In the genomic region with DNA sequence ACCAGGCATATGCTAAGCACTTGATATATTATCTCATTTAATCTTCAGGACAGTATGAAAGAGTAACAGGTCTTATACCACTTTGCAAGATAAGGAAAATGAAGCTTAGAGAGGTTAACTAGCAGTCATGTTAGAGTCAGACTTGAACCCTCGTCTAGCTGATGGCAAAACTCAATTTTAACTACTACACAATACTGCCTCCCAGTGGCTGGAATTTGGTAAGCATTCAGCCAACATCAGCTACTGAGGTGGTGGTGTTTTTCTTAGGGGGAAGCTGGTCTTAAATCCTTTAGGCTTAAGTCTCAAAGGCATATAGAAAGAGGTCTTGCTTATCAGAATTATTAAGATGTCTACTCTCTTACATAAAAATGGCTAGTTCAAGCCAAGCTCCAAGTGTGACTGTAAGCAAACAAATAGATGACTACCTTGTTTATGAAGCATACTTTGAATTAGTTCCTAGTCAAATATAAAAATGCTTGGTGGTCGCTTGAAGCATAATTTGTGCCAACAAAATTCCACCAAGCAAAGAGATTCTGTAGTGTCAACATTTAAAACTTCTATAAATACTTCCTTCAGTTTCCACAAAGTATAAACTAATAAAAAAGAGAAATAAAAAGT, we compare ENCODE assay signal across 8 cellular contexts.
DNase-seq lines count a peak whose midpoint lies in the region; ATAC-seq, FAIRE-seq and TF ChIP-seq lines count a peak whose summit lies in the region.

No MANE protein-coding gene starts in this region.

- H3K4me2 ChIP-seq in MM.1S (ENCODE audit: low read depth, low read length) (no peak overlapping the region), K562 (ENCODE audit: insufficient read depth, low read length) (no peak overlapping the region)

- H3K4me3 ChIP-seq in GM12865 (ENCODE audit: low read depth, low read length), result no peak overlapping the region
- no peak overlapping the region for H3K4me3 ChIP-seq in MM.1S (ENCODE audit: low read length)
- H3K4me3 ChIP-seq in K562, result no peak overlapping the region
- no peak overlapping the region for H3K4me3 ChIP-seq in kidney (ENCODE audit: low read length in 2 of 2)

- H3K27ac ChIP-seq in MM.1S (ENCODE audit: low read length) (no peak overlapping the region), K562 (ENCODE audit: extremely low read depth, low read depth, low read length) (no peak overlapping the region), kidney (ENCODE audit: low read depth in 2 of 2, low read length in 2 of 2) (no peak overlapping the region)

- no TSS peak for BruUV-seq in K562 (replicated peaks; lab: Mats Ljungman, UMichigan)

- no peaks in the 10 kb centered on the region for H3F3A ChIP-seq in MM.1S (ENCODE audit: insufficient read depth, low read length)

- TF ChIP-seq CTCF in GM12865 (IDR thresholded peaks at IDR 0.05; ENCODE audit: insufficient read depth, low read depth, low read length, missing control alignments) (peak; percentile 64), MM.1S (IDR thresholded peaks at IDR 0.05; ENCODE audit: low read length) (peak; percentile 81), K562 (IDR thresholded peaks at IDR 0.05 in 2 of 3, conservative IDR thresholded peaks at IDR 0.05 in 1 of 3; ENCODE audit: insufficient read depth in 2 of 3, low read depth in 1 of 3, low read length in 3 of 3) (peak in 2 of 3 experiments; percentile 30 to 35; a peak in 2 of 6 replicates), kidney (IDR thresholded peaks at IDR 0.05; ENCODE audit: borderline replicate concordance, extremely low read depth, insufficient read depth) (peak; percentile 59)

- peak; percentile 51 for DNase-seq in GM12865 (ENCODE audit: low read depth)
- DNase-seq in H4 (ENCODE audit: low spot score), result peak; percentile 37
- peak; percentile 57 for DNase-seq in MM.1S
- peak; percentile 3 to 18 (median 10) for DNase-seq in K562 (ENCODE audit: extremely low read depth in 1 of 4, low spot score in 3 of 4)
- DNase-seq in kidney, result no peak
- DNase-seq in activated gamma-delta T cell treated with Interleukin-2 at 50 U/mL for 16 hours, result no peak
- no peak for DNase-seq in sciatic nerve (ENCODE audit: low spot score)
- DNase-seq in 8988T, result no peak

- POLR2A ChIA-PET in K562 (lab: Yijun Ruan, JAX), result no interaction called here

- no peaks in the 10 kb centered on the region for H3K79me2 ChIP-seq in MM.1S (ENCODE audit: low read length)
- H3K79me2 ChIP-seq in K562 (ENCODE audit: control insufficient read depth, insufficient read depth, low read length), result no peaks in the 10 kb centered on the region

- CTCF ChIA-PET in K562 (lab: Yijun Ruan, JAX; ENCODE audit: low intra/inter-chr PET ratio), result no interaction called here

- no peaks in the 10 kb centered on the region for H3K9me1 ChIP-seq in K562 (ENCODE audit: control insufficient read depth, insufficient read depth, low read length)

- no peaks in the 10 kb centered on the region for H3K27me3 ChIP-seq in MM.1S (replicated peaks; ENCODE audit: insufficient read depth, low read length)
- no peaks in the 10 kb centered on the region; a peak in 1 of 5 replicates for H3K27me3 ChIP-seq in K562 (ENCODE audit: control insufficient read depth in 2 of 2, insufficient read depth in 2 of 2, low read length in 2 of 2)

- 0% methylated on average over 2 of the region's 2 CpGs for WGBS in K562 (ENCODE audit: insufficient coverage, low coverage, missing lambda C conversion rate)

- H3K36me3 ChIP-seq in MM.1S (replicated peaks; ENCODE audit: insufficient read depth, low read length) (no peaks in the 10 kb centered on the region), K562 (ENCODE audit: control insufficient read depth, insufficient read depth, low read length) (no peaks in the 10 kb centered on the region), kidney (ENCODE audit: control insufficient read depth in 1 of 2, insufficient read depth in 2 of 2, low read length in 2 of 2) (no peaks in the 10 kb centered on the region)

- H3K9me3 ChIP-seq in MM.1S (replicated peaks; ENCODE audit: insufficient read depth, low read length) (no peaks in the 10 kb centered on the region), K562 (replicated peaks; ENCODE audit: control insufficient read depth, insufficient read depth, low read depth, low read length) (no peaks in the 10 kb centered on the region; the same call in 1 of the 2 replicates), kidney (ENCODE audit: control insufficient read depth in 1 of 2, low read length in 2 of 2) (no peaks in the 10 kb centered on the region)

- TF ChIP-seq POLR2A in K562 (conservative IDR thresholded peaks at IDR 0.05), result no peak

- TF ChIP-seq RAD21 in K562 (CRISPR knock-in tag; conservative IDR thresholded peaks at IDR 0.05 in 1 of 2, IDR thresholded peaks at IDR 0.05 in 1 of 2), result peak in 1 of 2 experiments; percentile 33; a peak in 2 of 4 replicates

- in situ Hi-C loops in K562 (cut with MboI), result no loop called here

- TF ChIP-seq EP300 in K562 (IDR thresholded peaks at IDR 0.05; ENCODE audit: low read length), result no peak

- no peak overlapping the region for H2AFZ ChIP-seq in MM.1S (ENCODE audit: low read length)
- H2AFZ ChIP-seq in K562 (ENCODE audit: low read depth, low read length), result no peak overlapping the region

- H3K9ac ChIP-seq in MM.1S (ENCODE audit: low read length), result no peak overlapping the region
- no peak overlapping the region for H3K9ac ChIP-seq in K562 (ENCODE audit: insufficient read depth in 1 of 2, low read depth in 2 of 2, low read length in 2 of 2)
- no peak overlapping the region for H3K9ac ChIP-seq in kidney (ENCODE audit: low read length in 2 of 2)

- H4K20me1 ChIP-seq in MM.1S (ENCODE audit: insufficient read depth, low read length) (no peaks in the 10 kb centered on the region), K562 (replicated peaks; ENCODE audit: control insufficient read depth, insufficient read depth, low read length) (no peaks in the 10 kb centered on the region)

- H3K4me1 ChIP-seq in MM.1S (ENCODE audit: low read length) (no peaks in the 10 kb centered on the region), K562 (replicated peaks in 1 of 2; ENCODE audit: control insufficient read depth in 2 of 2, insufficient read depth in 2 of 2, low read length in 2 of 2) (no peaks in the 10 kb centered on the region), kidney (ENCODE audit: control insufficient read depth in 1 of 2, insufficient read depth in 1 of 2, low read depth in 1 of 2, low read length in 2 of 2) (no peaks in the 10 kb centered on the region)

- no peak for ATAC-seq in K562
- no peak for ATAC-seq in sciatic nerve

- intact Hi-C loops in K562 (cut with micrococcal nuclease) (loop anchor here (2.0 to 5.0 kb wide), 2 partner anchors 714 to 879 kb away; no protein-coding TSS in a partner anchor), kidney (cut with DNase I) (loop anchor here (10.0 kb wide), 1 partner anchor 716 kb away; no protein-coding TSS in a partner anchor), sciatic nerve (cut with DNase I) (no loop called here)

- H3K9me2 ChIP-seq in MM.1S (replicated peaks; ENCODE audit: insufficient read depth, low read length), result no peaks in the 10 kb centered on the region

- FAIRE-seq in K562 (lab: Jason Lieb, UNC), result no peak
- no peak for FAIRE-seq in kidney (lab: Jason Lieb, UNC)

TF ChIP-seq in K562, 482 proteins besides CTCF, POLR2A, EP300 and RAD21:
- no peak for TF ChIP-seq ZNF12 (CRISPR knock-in tag; IDR thresholded peaks at IDR 0.05)
- TF ChIP-seq TEAD2 (tag; IDR thresholded peaks at IDR 0.05), result peak; percentile 61; the same call in 1 of the 2 replicates
- TF ChIP-seq TEAD1 (CRISPR knock-in tag; IDR thresholded peaks at IDR 0.05), result peak; percentile 75 to 96; a peak in 3 of 4 replicates
- TF ChIP-seq TEAD4 (IDR thresholded peaks at IDR 0.05; ENCODE audit: low read length), result 0 out of 2 replicates have a peak, but pooled peaks have one; percentile 7
- TF ChIP-seq TEAD4 (CRISPR knock-in tag; IDR thresholded peaks at IDR 0.05; ENCODE audit: borderline replicate concordance), result no peak
TF ChIP-seq in K562: peak in this region for 3.

Comparison
In these comparisons a context has a peak if more than half of its experiments do, and no peak if none do; other contexts are left out.
1. DNase-seq: peak in GM12865 (single experiment), H4 (single experiment), MM.1S (single experiment) and K562 (4 of 4); none in kidney (single experiment), activated gamma-delta T cell treated with Interleukin-2 at 50 U/mL for 16 hours (single experiment), sciatic nerve (single experiment) and 8988T (single experiment).
2. Peak in every context shown above with its lines, with median percentiles within 50 percentile points of each other: CTCF ChIP-seq.